1 cellular context compared by ENCODE assay signal in the genomic region with DNA sequence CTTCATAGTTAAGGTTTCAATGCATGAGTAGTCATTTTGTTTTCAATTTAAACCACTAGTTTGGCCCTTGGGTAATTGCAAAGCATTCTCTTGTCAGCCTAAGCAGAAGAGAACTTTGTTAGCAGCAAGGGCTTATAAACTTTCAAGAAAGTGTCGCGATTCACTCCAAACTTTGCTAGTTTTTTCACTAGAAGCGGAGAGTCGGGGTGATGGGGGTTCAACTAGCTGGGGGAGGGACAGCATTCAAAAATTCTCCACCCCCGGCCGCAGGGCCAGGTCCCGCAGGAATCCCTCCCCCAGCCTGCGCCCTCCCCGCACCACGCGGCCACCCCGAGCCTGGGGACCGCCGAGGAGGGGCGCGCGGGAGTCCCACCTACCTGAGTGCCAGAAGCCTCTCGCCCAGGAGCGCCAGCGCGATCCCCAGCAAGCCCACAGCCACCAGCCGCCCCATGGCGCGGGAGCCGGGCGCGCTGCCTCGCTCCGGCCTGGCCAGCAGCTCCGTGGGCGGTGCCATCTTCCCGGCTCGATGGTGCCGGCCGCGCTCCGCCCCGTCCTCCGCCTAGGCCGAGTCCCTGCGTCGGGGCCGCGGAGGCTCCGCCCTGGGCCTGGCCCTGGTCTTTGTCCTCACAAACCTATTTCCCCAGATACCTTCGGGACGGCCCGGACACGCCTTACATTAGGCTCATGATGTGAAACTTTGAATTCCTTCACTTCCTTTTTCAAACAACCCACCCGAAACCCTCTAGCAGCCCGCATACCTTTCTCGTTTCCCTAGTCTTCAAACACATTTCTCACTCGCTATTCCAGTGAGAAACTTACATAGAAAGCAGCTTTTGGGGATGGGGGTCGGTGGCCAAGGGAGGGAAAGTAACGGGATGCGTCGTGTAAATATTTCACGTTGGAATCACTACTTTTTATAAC.
TF ChIP-seq lines count a peak whose summit lies in the region.

A gene (minus strand): TSS at position 528 of the 921 bp plus-strand sequence. CDS start 77 bp downstream, at position 451.

TF ChIP-seq in HepG2, 621 proteins besides CTCF, POLR2A, EP300 and RAD21 (continued from another document and continues in another):
- TF ChIP-seq, protein P1, sequence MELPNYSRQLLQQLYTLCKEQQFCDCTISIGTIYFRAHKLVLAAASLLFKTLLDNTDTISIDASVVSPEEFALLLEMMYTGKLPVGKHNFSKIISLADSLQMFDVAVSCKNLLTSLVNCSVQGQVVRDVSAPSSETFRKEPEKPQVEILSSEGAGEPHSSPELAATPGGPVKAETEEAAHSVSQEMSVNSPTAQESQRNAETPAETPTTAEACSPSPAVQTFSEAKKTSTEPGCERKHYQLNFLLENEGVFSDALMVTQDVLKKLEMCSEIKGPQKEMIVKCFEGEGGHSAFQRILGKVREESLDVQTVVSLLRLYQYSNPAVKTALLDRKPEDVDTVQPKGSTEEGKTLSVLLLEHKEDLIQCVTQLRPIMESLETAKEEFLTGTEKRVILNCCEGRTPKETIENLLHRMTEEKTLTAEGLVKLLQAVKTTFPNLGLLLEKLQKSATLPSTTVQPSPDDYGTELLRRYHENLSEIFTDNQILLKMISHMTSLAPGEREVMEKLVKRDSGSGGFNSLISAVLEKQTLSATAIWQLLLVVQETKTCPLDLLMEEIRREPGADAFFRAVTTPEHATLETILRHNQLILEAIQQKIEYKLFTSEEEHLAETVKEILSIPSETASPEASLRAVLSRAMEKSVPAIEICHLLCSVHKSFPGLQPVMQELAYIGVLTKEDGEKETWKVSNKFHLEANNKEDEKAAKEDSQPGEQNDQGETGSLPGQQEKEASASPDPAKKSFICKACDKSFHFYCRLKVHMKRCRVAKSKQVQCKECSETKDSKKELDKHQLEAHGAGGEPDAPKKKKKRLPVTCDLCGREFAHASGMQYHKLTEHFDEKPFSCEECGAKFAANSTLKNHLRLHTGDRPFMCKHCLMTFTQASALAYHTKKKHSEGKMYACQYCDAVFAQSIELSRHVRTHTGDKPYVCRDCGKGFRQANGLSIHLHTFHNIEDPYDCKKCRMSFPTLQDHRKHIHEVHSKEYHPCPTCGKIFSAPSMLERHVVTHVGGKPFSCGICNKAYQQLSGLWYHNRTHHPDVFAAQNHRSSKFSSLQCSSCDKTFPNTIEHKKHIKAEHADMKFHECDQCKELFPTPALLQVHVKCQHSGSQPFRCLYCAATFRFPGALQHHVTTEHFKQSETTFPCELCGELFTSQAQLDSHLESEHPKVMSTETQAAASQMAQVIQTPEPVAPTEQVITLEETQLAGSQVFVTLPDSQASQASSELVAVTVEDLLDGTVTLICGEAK (IDR thresholded peaks at IDR 0.05), result no peak
- TF ChIP-seq, protein P1 (CRISPR knock-in tag; IDR thresholded peaks at IDR 0.05), result peak; percentile 77
- TF ChIP-seq, protein P2, sequence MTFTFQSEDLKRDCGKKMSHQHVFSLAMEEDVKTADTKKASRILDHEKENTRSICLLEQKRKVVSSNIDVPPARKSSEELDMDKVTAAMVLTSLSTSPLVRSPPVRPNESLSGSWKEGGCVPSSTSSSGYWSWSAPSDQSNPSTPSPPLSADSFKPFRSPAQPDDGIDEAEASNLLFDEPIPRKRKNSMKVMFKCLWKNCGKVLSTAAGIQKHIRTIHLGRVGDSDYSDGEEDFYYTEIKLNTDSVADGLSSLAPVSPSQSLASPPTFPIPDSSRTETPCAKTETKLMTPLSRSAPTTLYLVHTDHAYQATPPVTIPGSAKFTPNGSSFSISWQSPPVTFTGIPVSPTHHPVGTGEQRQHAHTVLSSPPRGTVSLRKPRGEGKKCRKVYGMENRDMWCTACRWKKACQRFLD (CRISPR knock-in tag; IDR thresholded peaks at IDR 0.05; ENCODE audit: borderline replicate concordance), result peak; percentile 84; the same call in 1 of the 2 replicates
- TF ChIP-seq JUN (CRISPR knock-in tag; IDR thresholded peaks at IDR 0.05) (no peak; the same call in 1 of the 2 replicates), ZNF496 (CRISPR knock-in tag; IDR thresholded peaks at IDR 0.05; ENCODE audit: insufficient replicate concordance) (no peak), KDM3A (CRISPR knock-in tag; IDR thresholded peaks at IDR 0.05; ENCODE audit: low read depth) (no peak), POLR2AphosphoS2 (IDR thresholded peaks at IDR 0.05; ENCODE audit: low read depth, low read length) (no peak), IRF2 (CRISPR knock-in tag; IDR thresholded peaks at IDR 0.05) (peak; percentile 48), ZNF451 (CRISPR knock-in tag; IDR thresholded peaks at IDR 0.05) (no peak; the same call in 1 of the 2 replicates), MXI1 (IDR thresholded peaks at IDR 0.05; ENCODE audit: borderline replicate concordance, low read depth, low read length) (0 out of 3 replicates have a peak, but pooled peaks have one; percentile 17), ZNF569 (CRISPR knock-in tag; IDR thresholded peaks at IDR 0.05; ENCODE audit: borderline replicate concordance) (no peak), ARNT2 (CRISPR knock-in tag; IDR thresholded peaks at IDR 0.05; ENCODE audit: low read depth) (peak; percentile 87), SOX5 (CRISPR knock-in tag; IDR thresholded peaks at IDR 0.05; ENCODE audit: borderline replicate concordance) (peak; percentile 66), TOE1 (CRISPR knock-in tag; IDR thresholded peaks at IDR 0.05) (0 out of 2 replicates have a peak, but pooled peaks have one; percentile 68), BRD4 (CRISPR knock-in tag; IDR thresholded peaks at IDR 0.05) (peak; percentile 95), ZNF263 (CRISPR knock-in tag; IDR thresholded peaks at IDR 0.05) (peak; percentile 78), ELF1 (CRISPR knock-in tag; IDR thresholded peaks at IDR 0.05) (peak; percentile 32), ZNF660 (CRISPR knock-in tag; IDR thresholded peaks at IDR 0.05; ENCODE audit: borderline replicate concordance, low read depth) (no peak), ZNF552 (CRISPR knock-in tag; IDR thresholded peaks at IDR 0.05; ENCODE audit: borderline replicate concordance) (no peak), RBM39 (IDR thresholded peaks at IDR 0.05; ENCODE audit: low read depth, low read length, poor library complexity, severe bottlenecking) (peak; percentile 58), CREM (IDR thresholded peaks at IDR 0.05) (no peak), CREM (CRISPR knock-in tag; IDR thresholded peaks at IDR 0.05) (no peak), NFE2 (CRISPR knock-in tag; IDR thresholded peaks at IDR 0.05) (no peak), ONECUT2 (CRISPR knock-in tag; IDR thresholded peaks at IDR 0.05) (no peak), ZNF567 (CRISPR knock-in tag; IDR thresholded peaks at IDR 0.05; ENCODE audit: borderline replicate concordance) (peak; percentile 83; the same call in 1 of the 2 replicates), ZNF33B (CRISPR knock-in tag; IDR thresholded peaks at IDR 0.05) (peak; percentile 77; the same call in 1 of the 2 replicates), ZSCAN22 (CRISPR knock-in tag; IDR thresholded peaks at IDR 0.05) (no peak), TCF7 (IDR thresholded peaks at IDR 0.05; ENCODE audit: low read depth) (no peak), ZNF788 (CRISPR knock-in tag; IDR thresholded peaks at IDR 0.05; ENCODE audit: borderline replicate concordance) (peak; percentile 77; the same call in 1 of the 2 replicates), SIX1 (CRISPR knock-in tag; IDR thresholded peaks at IDR 0.05; ENCODE audit: borderline replicate concordance) (no peak), ZNF557 (CRISPR knock-in tag; IDR thresholded peaks at IDR 0.05) (peak; percentile 74; the same call in 1 of the 2 replicates), PLRG1 (conservative IDR thresholded peaks at IDR 0.05) (no peak), ATF7 (IDR thresholded peaks at IDR 0.05) (no peak), ATF7 (CRISPR knock-in tag; IDR thresholded peaks at IDR 0.05) (no peak), ZBTB7B (CRISPR knock-in tag; IDR thresholded peaks at IDR 0.05) (peak; percentile 65; the same call in 1 of the 2 replicates)
- TF ChIP-seq, protein P3, sequence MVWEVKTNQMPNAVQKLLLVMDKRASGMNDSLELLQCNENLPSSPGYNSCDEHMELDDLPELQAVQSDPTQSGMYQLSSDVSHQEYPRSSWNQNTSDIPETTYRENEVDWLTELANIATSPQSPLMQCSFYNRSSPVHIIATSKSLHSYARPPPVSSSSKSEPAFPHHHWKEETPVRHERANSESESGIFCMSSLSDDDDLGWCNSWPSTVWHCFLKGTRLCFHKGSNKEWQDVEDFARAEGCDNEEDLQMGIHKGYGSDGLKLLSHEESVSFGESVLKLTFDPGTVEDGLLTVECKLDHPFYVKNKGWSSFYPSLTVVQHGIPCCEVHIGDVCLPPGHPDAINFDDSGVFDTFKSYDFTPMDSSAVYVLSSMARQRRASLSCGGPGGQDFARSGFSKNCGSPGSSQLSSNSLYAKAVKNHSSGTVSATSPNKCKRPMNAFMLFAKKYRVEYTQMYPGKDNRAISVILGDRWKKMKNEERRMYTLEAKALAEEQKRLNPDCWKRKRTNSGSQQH (CRISPR knock-in tag; IDR thresholded peaks at IDR 0.05; ENCODE audit: low read depth), result peak; percentile 75; the same call in 1 of the 2 replicates
- TF ChIP-seq, protein P4, sequence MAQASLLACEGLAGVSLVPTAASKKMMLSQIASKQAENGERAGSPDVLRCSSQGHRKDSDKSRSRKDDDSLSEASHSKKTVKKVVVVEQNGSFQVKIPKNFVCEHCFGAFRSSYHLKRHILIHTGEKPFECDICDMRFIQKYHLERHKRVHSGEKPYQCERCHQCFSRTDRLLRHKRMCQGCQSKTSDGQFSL (CRISPR knock-in tag; IDR thresholded peaks at IDR 0.05), result peak; percentile 80
- TF ChIP-seq, protein P5, sequence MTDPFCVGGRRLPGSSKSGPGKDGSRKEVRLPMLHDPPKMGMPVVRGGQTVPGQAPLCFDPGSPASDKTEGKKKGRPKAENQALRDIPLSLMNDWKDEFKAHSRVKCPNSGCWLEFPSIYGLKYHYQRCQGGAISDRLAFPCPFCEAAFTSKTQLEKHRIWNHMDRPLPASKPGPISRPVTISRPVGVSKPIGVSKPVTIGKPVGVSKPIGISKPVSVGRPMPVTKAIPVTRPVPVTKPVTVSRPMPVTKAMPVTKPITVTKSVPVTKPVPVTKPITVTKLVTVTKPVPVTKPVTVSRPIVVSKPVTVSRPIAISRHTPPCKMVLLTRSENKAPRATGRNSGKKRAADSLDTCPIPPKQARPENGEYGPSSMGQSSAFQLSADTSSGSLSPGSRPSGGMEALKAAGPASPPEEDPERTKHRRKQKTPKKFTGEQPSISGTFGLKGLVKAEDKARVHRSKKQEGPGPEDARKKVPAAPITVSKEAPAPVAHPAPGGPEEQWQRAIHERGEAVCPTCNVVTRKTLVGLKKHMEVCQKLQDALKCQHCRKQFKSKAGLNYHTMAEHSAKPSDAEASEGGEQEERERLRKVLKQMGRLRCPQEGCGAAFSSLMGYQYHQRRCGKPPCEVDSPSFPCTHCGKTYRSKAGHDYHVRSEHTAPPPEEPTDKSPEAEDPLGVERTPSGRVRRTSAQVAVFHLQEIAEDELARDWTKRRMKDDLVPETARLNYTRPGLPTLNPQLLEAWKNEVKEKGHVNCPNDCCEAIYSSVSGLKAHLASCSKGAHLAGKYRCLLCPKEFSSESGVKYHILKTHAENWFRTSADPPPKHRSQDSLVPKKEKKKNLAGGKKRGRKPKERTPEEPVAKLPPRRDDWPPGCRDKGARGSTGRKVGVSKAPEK (CRISPR knock-in tag; IDR thresholded peaks at IDR 0.05; ENCODE audit: borderline replicate concordance), result peak; percentile 14; the same call in 1 of the 2 replicates
- TF ChIP-seq, protein P6, sequence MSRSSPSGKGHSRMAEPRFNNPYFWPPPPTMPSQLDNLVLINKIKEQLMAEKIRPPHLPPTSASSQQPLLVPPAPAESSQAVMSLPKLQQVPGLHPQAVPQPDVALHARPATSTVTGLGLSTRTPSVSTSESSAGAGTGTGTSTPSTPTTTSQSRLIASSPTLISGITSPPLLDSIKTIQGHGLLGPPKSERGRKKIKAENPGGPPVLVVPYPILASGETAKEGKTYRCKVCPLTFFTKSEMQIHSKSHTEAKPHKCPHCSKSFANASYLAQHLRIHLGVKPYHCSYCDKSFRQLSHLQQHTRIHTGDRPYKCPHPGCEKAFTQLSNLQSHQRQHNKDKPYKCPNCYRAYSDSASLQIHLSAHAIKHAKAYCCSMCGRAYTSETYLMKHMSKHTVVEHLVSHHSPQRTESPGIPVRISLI (CRISPR knock-in tag; IDR thresholded peaks at IDR 0.05; ENCODE audit: borderline replicate concordance), result peak; percentile 4; the same call in 1 of the 2 replicates
